ENCODE assay signal across 21 cellular contexts in genomic region chr9:134395002-134395517, GRCh38.
DNase-seq lines count a peak whose midpoint lies in the region; ATAC-seq and TF ChIP-seq lines count a peak whose summit lies in the region.
"Had no signal": no experiment of that assay in that cellular context is flagged by ENCODE, and none has a peak within 500 bp of the region (broad histone marks: within the 10 kb centered on the region; RNA-seq: fewer than 3 reads in every experiment).

No MANE protein-coding gene starts in this region.

- peaks cover 54 to 100% (median 86%) of the 10 kb centered on the region in 9 donors for H3K4me1 ChIP-seq in heart right ventricle
- peaks cover 0 to 84% of the 10 kb centered on the region in 2 donors for H3K4me1 ChIP-seq in right atrium auricular region
- H3K4me1 ChIP-seq: HAP-1, SJCRH30 had no signal

- H3K36me3 ChIP-seq in heart right ventricle (no peaks in the 10 kb centered on the region), right atrium auricular region (no peaks in the 10 kb centered on the region)
- H3K36me3 ChIP-seq: breast epithelium, HAP-1, tibial artery had no signal

- CTCF ChIA-PET in T-cell (lab: Charles Lee), result no interaction called here

- H3K27ac ChIP-seq in heart right ventricle (peak overlapping the region in 7 of 10 donors; percentile 7 to 82 (median 71)), right atrium auricular region (no peak overlapping the region)
- H3K27ac ChIP-seq: SJCRH30, tibial artery had no signal

- H3K27ac Mint-ChIP-seq in T-cell, result peak overlapping the region; percentile 28 to 46
- no peak overlapping the region for H3K27ac Mint-ChIP-seq in memory B cell
- H3K27ac Mint-ChIP-seq: activated T-helper 2 cell treated with anti-CD3 and anti-CD28 coated beads, Interferon-gamma antibody, Interleukin-2, Interleukin-4, amounts not matched to agents 10 μg/mL and 5 μg/mL and 100 μg/mL, durations not matched to agents 14 hours and 24 hours and 36 hours; nephron progenitor cell had no signal

- H3K27me3 ChIP-seq in heart right ventricle (no peaks in the 10 kb centered on the region), right atrium auricular region (no peaks in the 10 kb centered on the region)
- H3K27me3 ChIP-seq: breast epithelium, SJCRH30, tibial artery had no signal

- POLR2A ChIA-PET in T-cell (lab: Charles Lee), result no interaction called here

- H3K9me3 ChIP-seq in heart right ventricle (peaks cover 0 to 10% (median 4%) of the 10 kb centered on the region in 11 donors), right atrium auricular region (no peaks in the 10 kb centered on the region)
- H3K9me3 ChIP-seq: breast epithelium had no signal

- DNase-seq in heart right ventricle, result no peak
- no peak for DNase-seq in right atrium auricular region (ENCODE audit: low spot score)
- DNase-seq in T-cell, result no peak
- no peak for DNase-seq in memory B cell (ENCODE audit: low spot score in 2 of 2)
- DNase-seq in GF-D8 (lab: John Stamatoyannopoulos, UW), result no peak
- DNase-seq in NCI-H510A (lab: John Stamatoyannopoulos, UW), result no peak
- no peak for DNase-seq in HUDEP-2 (lab: John Stamatoyannopoulos, UW; ENCODE audit: unreplicated experiment in 76 of 76)
- DNase-seq: activated B cell treated with CpG ODN at 0.5 μM for 24 hours, EL, glutamatergic neuron, mesendoderm, NCI-H187 treated with DMSO at 0.1 percent for 48 hours, NCI-H510A treated with DMSO at 0.1 percent for 48 hours, nephron progenitor cell, SJCRH30, tibial artery had no signal

- TF ChIP-seq CTCF in heart right ventricle (IDR thresholded peaks at IDR 0.05) (no peak), right atrium auricular region (IDR thresholded peaks at IDR 0.05) (no peak)

- H3K9me3 Mint-ChIP-seq in T-cell, result peaks cover 0 to 3% (median 3%) of the 10 kb centered on the region in 3 donors
- H3K9me3 Mint-ChIP-seq in memory B cell, result peaks cover 4% of the 10 kb centered on the region

- H3K27me3 Mint-ChIP-seq in T-cell (no peaks in the 10 kb centered on the region), memory B cell (no peaks in the 10 kb centered on the region)
- H3K27me3 Mint-ChIP-seq: activated B cell treated with CpG ODN at 0.5 μM for 24 hours had no signal

- no peaks in the 10 kb centered on the region for H3K36me3 Mint-ChIP-seq in T-cell
- no peaks in the 10 kb centered on the region for H3K36me3 Mint-ChIP-seq in memory B cell

- peak in 2 of 8 donors; percentile 6 to 21 for ATAC-seq in heart right ventricle
- ATAC-seq in T-cell (replicated peaks in 1 of 4), result no peak
- ATAC-seq in memory B cell (ENCODE audit: low read depth), result no peak
- ATAC-seq in GM21447 (IDR thresholded peaks at IDR 0.05; ENCODE audit: unreplicated experiment), result no peak
- ATAC-seq: K562 had no signal

- H3K4me1 Mint-ChIP-seq in T-cell, result peaks cover 62 to 74% (median 64%) of the 10 kb centered on the region in 3 donors
- peaks cover 47% of the 10 kb centered on the region for H3K4me1 Mint-ChIP-seq in memory B cell

- WGBS in heart right ventricle, 2 donors, result 51 to 60% methylated on average over 16 of the region's 16 CpGs

- H3K4me3 Mint-ChIP-seq in T-cell (peak overlapping the region in 1 of 3 donors; percentile 89), memory B cell (peak overlapping the region; percentile 32)
- H3K4me3 Mint-ChIP-seq: activated B cell treated with CpG ODN at 0.5 μM for 24 hours, nephron progenitor cell had no signal

- intact Hi-C loops in heart right ventricle (cut with DNase I), result no loop called here

- no peak overlapping the region for H3K4me3 ChIP-seq in heart right ventricle
- H3K4me3 ChIP-seq in right atrium auricular region, result no peak overlapping the region
- H3K4me3 ChIP-seq: breast epithelium, HAP-1, K562, SJCRH30, tibial artery had no signal

Comparison
In these comparisons a context has a peak if more than half of its experiments do, and no peak if none do; other contexts are left out.
1. H3K27ac ChIP-seq: peak in heart right ventricle (7 of 10); none in right atrium auricular region (0 of 2).